Comparison of ENCODE assay signal across 10 cellular contexts in the genomic region with DNA sequence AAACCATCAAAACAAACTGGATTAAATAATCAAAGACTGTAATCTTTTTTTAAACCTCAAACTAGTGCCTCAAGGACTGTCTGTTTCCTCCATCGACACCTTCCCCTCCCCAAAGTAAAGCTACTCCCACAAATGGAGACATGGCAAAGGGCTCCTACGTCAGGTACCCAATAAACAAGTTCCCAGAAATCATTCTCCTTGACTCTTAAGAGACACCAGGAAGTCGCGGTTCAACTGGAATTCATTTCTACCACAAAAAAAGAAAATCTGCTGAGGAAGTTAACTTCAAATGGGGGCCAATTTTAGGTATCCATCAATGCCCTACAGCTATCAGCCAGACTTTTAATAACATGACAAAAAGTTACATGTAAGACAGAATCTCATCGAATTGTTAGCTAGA. TPM values are rescaled to one million over a fixed set of nuclear protein-coding genes. Genes with fewer than 3 reads are reported as not detected.
DNase-seq lines count a peak whose midpoint lies in the region; ATAC-seq, FAIRE-seq and TF ChIP-seq lines count a peak whose summit lies in the region.
"Had no signal": no experiment of that assay in that cellular context is flagged by ENCODE, and none has a peak within 500 bp of the region (broad histone marks: within the 10 kb centered on the region; RNA-seq: fewer than 3 reads in every experiment).

No MANE protein-coding gene starts in this region.

- H3K36me3 ChIP-seq in HepG2 (replicated peaks in 1 of 2; ENCODE audit: control insufficient read depth in 1 of 2, insufficient read depth in 2 of 2, low read length in 2 of 2): peaks cover 3 to 36% of the 10 kb centered on the region in 2 experiments
- peaks cover 15 to 58% (median 40%) of the 10 kb centered on the region in 4 donors for H3K36me3 ChIP-seq in right lobe of liver

- 84% methylated on average over 5 of the region's 5 CpGs for WGBS in HepG2 (ENCODE audit: low lambda C conversion rate)
- 78% methylated on average over 5 of the region's 5 CpGs for WGBS in right lobe of liver (ENCODE audit: insufficient coverage, low coverage, low lambda C conversion rate, missing lambda C conversion rate)

- H3K4me1 Mint-ChIP-seq in WTC11 (peaks cover 26% of the 10 kb centered on the region), type B pancreatic cell (ENCODE audit: unreplicated experiment) (peaks cover 38% of the 10 kb centered on the region)

- peaks cover 28% of the 10 kb centered on the region for H3K79me2 ChIP-seq in HepG2 (ENCODE audit: insufficient read depth, low read length)

- H3K27me3 Mint-ChIP-seq in WTC11 (ENCODE audit: low read depth): no peaks in the 10 kb centered on the region; the same call in 1 of the 2 replicates
- H3K27me3 Mint-ChIP-seq in type B pancreatic cell: peaks cover 7% of the 10 kb centered on the region

- H2AFZ ChIP-seq in HepG2 (ENCODE audit: low read length): no peak overlapping the region

- FAIRE-seq in HepG2 (lab: Jason Lieb, UNC): no peak

- intact Hi-C loops in HepG2 (cut with micrococcal nuclease; ENCODE audit: unreplicated experiment) (no loop called here), right lobe of liver (cut with DNase I) (no loop called here)

- H3K4me1 ChIP-seq in HepG2 (ENCODE audit: insufficient read depth, low read length) (peaks cover 35% of the 10 kb centered on the region), right lobe of liver (peaks cover 0 to 7% (median 3%) of the 10 kb centered on the region in 4 donors)

- peak overlapping the region; percentile 92 for H3K27ac Mint-ChIP-seq in WTC11
- H3K27ac Mint-ChIP-seq in type B pancreatic cell: peak overlapping the region; percentile 8

- no peak for TF ChIP-seq RAD21 in HepG2 (CRISPR knock-in tag; IDR thresholded peaks at IDR 0.05)

- H3K4me3 Mint-ChIP-seq in WTC11 (peak overlapping the region; percentile 80), type B pancreatic cell (peak overlapping the region; percentile 91)

- H4K20me1 ChIP-seq in HepG2 (ENCODE audit: insufficient read depth, low read length): peaks cover 20% of the 10 kb centered on the region; the same call in 1 of the 2 replicates

- no peak for TF ChIP-seq CTCF in HepG2 (CRISPR knock-in tag; IDR thresholded peaks at IDR 0.05)
- no peak for TF ChIP-seq CTCF in right lobe of liver (IDR thresholded peaks at IDR 0.05)
- no peak for TF ChIP-seq CTCF in WTC11 (IDR thresholded peaks at IDR 0.05)
- no peak for TF ChIP-seq CTCF in fibroblast of pulmonary artery (IDR thresholded peaks at IDR 0.05; ENCODE audit: low read length, missing control alignments)
- TF ChIP-seq CTCF in type B pancreatic cell (conservative IDR thresholded peaks at IDR 0.05): no peak

- no peak for TF ChIP-seq POLR2A in HepG2 (IDR thresholded peaks at IDR 0.05; ENCODE audit: insufficient read depth in 1 of 2, low read depth in 2 of 2, low read length in 2 of 2)
- TF ChIP-seq POLR2A in right lobe of liver (IDR thresholded peaks at IDR 0.05): no peak

- H3K9me3 Mint-ChIP-seq in WTC11 (no peaks in the 10 kb centered on the region), type B pancreatic cell (no peaks in the 10 kb centered on the region)

- H3K9ac ChIP-seq in HepG2 (ENCODE audit: insufficient read depth, low read depth, low read length): no peak overlapping the region

- H3K27me3 ChIP-seq in HepG2 (ENCODE audit: control insufficient read depth in 1 of 2, insufficient read depth in 2 of 2, low read length in 2 of 2) (peaks cover 0 to 1% of the 10 kb centered on the region in 2 experiments; a peak in 1 of 5 replicates), right lobe of liver (no peaks in the 10 kb centered on the region)

- H3K4me3 ChIP-seq in HepG2 (replicated peaks in 1 of 3; ENCODE audit: insufficient read depth in 1 of 3, low read depth in 2 of 3, low read length in 3 of 3): peak overlapping the region in 1 of 3 experiments; percentile 80; a peak in 2 of 6 replicates
- H3K4me3 ChIP-seq in right lobe of liver: no peak overlapping the region
- H3K4me3 ChIP-seq in fibroblast of pulmonary artery (replicated peaks; ENCODE audit: low read depth, low read length): peak overlapping the region; percentile 78

- POLR2A ChIA-PET in HepG2 (lab: Yijun Ruan, JAX) (no interaction called here), WTC11 (lab: Charles Lee) (no interaction called here)

- H3K27ac ChIP-seq in HepG2 (ENCODE audit: extremely low read length, insufficient read depth, low read length) (no peak overlapping the region), right lobe of liver (no peak overlapping the region)

- H3K36me3 Mint-ChIP-seq in WTC11 (peaks cover 59% of the 10 kb centered on the region), type B pancreatic cell (peaks cover 52% of the 10 kb centered on the region)

- peak overlapping the region; percentile 67 for H3K4me2 ChIP-seq in HepG2 (ENCODE audit: low read depth, low read length)

- CTCF ChIA-PET in HepG2 (lab: Yijun Ruan, JAX; ENCODE audit: low intra/inter-chr PET ratio, low total read pairs): no interaction called here
- CTCF ChIA-PET in WTC11 (lab: Charles Lee): no interaction called here

- TF ChIP-seq EP300 in HepG2 (IDR thresholded peaks at IDR 0.05; ENCODE audit: low read depth in 2 of 2, low read length in 2 of 2) (no peak), HepG2 (CRISPR knock-in tag; IDR thresholded peaks at IDR 0.05; ENCODE audit: borderline replicate concordance) (no peak)

- in situ Hi-C loops in HepG2 (cut with HindIII; ENCODE audit: extremely low pct_ligation_motif_present, low pct_unique_long_range_greater_than_20kb): no loop called here

- H3K9me3 ChIP-seq in HepG2 (ENCODE audit: low read length) (no peaks in the 10 kb centered on the region), right lobe of liver (no peaks in the 10 kb centered on the region)

- no TSS peak for BruUV-seq in HepG2 (replicated peaks; lab: Mats Ljungman, UMichigan)

- DNase-seq in HepG2 (ENCODE audit: low spot score) (no peak), right lobe of liver (no peak), WTC11 (ENCODE audit: low spot score) (no peak), fibroblast of pulmonary artery (ENCODE audit: low read depth) (no peak), type B pancreatic cell (ENCODE audit: extremely low spot score, unreplicated experiment) (no peak), DMS 273 treated with DMSO at 0.1 percent for 48 hours (lab: John Stamatoyannopoulos, UW) (no peak), AML-193 (lab: John Stamatoyannopoulos, UW) (no peak), NCI-H187 (lab: John Stamatoyannopoulos, UW) (no peak)
- DNase-seq: activated CD8-positive, alpha-beta memory T cell treated with anti-CD3 and anti-CD28 coated beads, Interleukin-2, amount 50 U/mL, for 4 hours; DMS79 had no signal

- ATAC-seq in HepG2 (no peak), right lobe of liver (no peak), WTC11 (no peak)

RNA-seq across cellular contexts. Expression of a gene that starts 2.5 kb away (rescaled TPM):
- total RNA-seq in HepG2 (2016; rRNA removed; fragmentation: Illumina TruSeq; extraction: Trizol): 796 and 972 TPM in 2 replicates
- total RNA-seq in HepG2 (2016; cell fraction: cytosol; rRNA removed; fragmentation: Illumina TruSeq; extraction: Trizol; ENCODE audit: low read depth): 1,084 and 1,255 TPM in 2 replicates
- total RNA-seq in HepG2 (2016; cell fraction: insoluble cytoplasmic fraction; rRNA removed; fragmentation: Illumina TruSeq; extraction: Trizol): 778 and 945 TPM in 2 replicates
- total RNA-seq in HepG2 (2016; cell fraction: membrane; rRNA removed; fragmentation: Illumina TruSeq; extraction: Trizol): 1,905 and 2,048 TPM in 2 replicates
- total RNA-seq in HepG2 (2016; cell fraction: nucleus; rRNA removed; fragmentation: Illumina TruSeq; extraction: Trizol): 275 and 295 TPM in 2 replicates
- polyA plus RNA-seq in HepG2 (2011; rRNA removed): 1,199 and 1,289 TPM in 2 replicates
- polyA plus RNA-seq in HepG2 (2011; cell fraction: cytosol; rRNA removed): 1,509 and 1,662 TPM in 2 replicates
- 301 and 377 TPM in 2 replicates for polyA plus RNA-seq in HepG2 (2011; cell fraction: nucleus; rRNA removed)
- 1,270 and 1,395 TPM in 2 replicates for polyA plus RNA-seq in HepG2 (2012)
- polyA plus RNA-seq in HepG2 (2016; cell fraction: cytosol; fragmentation: Illumina TruSeq; extraction: Trizol; ENCODE audit: low read depth): 1,609 and 1,819 TPM in 2 replicates
- polyA plus RNA-seq in HepG2 (2016; cell fraction: insoluble cytoplasmic fraction; fragmentation: Illumina TruSeq; extraction: Trizol; ENCODE audit: low read depth): 1,262 and 1,290 TPM in 2 replicates
- polyA plus RNA-seq in HepG2 (2016; cell fraction: membrane; fragmentation: Illumina TruSeq; extraction: Trizol; ENCODE audit: low read depth): 2,384 and 2,506 TPM in 2 replicates
- polyA plus RNA-seq in HepG2 (2016; cell fraction: nucleus; fragmentation: Illumina TruSeq; extraction: Trizol; ENCODE audit: insufficient read depth, low read depth): 573 and 598 TPM in 2 replicates
- polyA minus RNA-seq in HepG2 (2011; rRNA and poly(A)+ RNA removed; ENCODE audit: low replicate concordance): 414 and 1,377 TPM in 2 replicates
- 414 and 464 TPM in 2 replicates for polyA minus RNA-seq in HepG2 (2011; cell fraction: cytosol; rRNA and poly(A)+ RNA removed)
- 140 and 217 TPM in 2 replicates for polyA minus RNA-seq in HepG2 (2011; cell fraction: nucleus; rRNA and poly(A)+ RNA removed)
- 100 to 1,000 TPM; 227 to 432 (median 340) TPM for total RNA-seq in right lobe of liver
- 805 to 905 TPM (median 863 TPM) in 3 replicates for total RNA-seq in WTC11 (2021)
- total RNA-seq in type B pancreatic cell (ENCODE audit: low replicate concordance): 1,929 and 1,967 TPM in 2 replicates

RNA-seq across cellular contexts. Expression of a gene that starts 31.2 kb away (rescaled TPM):
- total RNA-seq in HepG2 (2016; rRNA removed; fragmentation: Illumina TruSeq; extraction: Trizol) (not detected in 2 replicates), right lobe of liver (not detected), WTC11 (2021) (2.2 to 4.5 TPM (median 3.9 TPM) in 3 replicates), type B pancreatic cell (ENCODE audit: low replicate concordance) (2.6 and 6.0 TPM in 2 replicates)
- not detected in 2 replicates for total RNA-seq in HepG2 (2016; cell fraction: cytosol; rRNA removed; fragmentation: Illumina TruSeq; extraction: Trizol; ENCODE audit: low read depth)
- not detected in 2 replicates for total RNA-seq in HepG2 (2016; cell fraction: insoluble cytoplasmic fraction; rRNA removed; fragmentation: Illumina TruSeq; extraction: Trizol)
- total RNA-seq in HepG2 (2016; cell fraction: membrane; rRNA removed; fragmentation: Illumina TruSeq; extraction: Trizol): 0.34 TPM in 1 of 2 replicates, not detected in the other
- 0.53 TPM in 1 of 2 replicates, not detected in the other for total RNA-seq in HepG2 (2016; cell fraction: nucleus; rRNA removed; fragmentation: Illumina TruSeq; extraction: Trizol)
- polyA plus RNA-seq in HepG2 (2011; rRNA removed): 0.09 TPM in 1 of 2 replicates, not detected in the other
- polyA plus RNA-seq in HepG2 (2011; cell fraction: cytosol; rRNA removed): 0.15 TPM in 1 of 2 replicates, not detected in the other
- polyA plus RNA-seq in HepG2 (2011; cell fraction: nucleus; rRNA removed): 0.29 TPM in 1 of 2 replicates, not detected in the other
- not detected in 2 replicates for polyA plus RNA-seq in HepG2 (2012)
- 0.27 and 0.35 TPM in 2 replicates for polyA plus RNA-seq in HepG2 (2016; cell fraction: cytosol; fragmentation: Illumina TruSeq; extraction: Trizol; ENCODE audit: low read depth)
- not detected in 2 replicates for polyA plus RNA-seq in HepG2 (2016; cell fraction: insoluble cytoplasmic fraction; fragmentation: Illumina TruSeq; extraction: Trizol; ENCODE audit: low read depth)
- polyA plus RNA-seq in HepG2 (2016; cell fraction: membrane; fragmentation: Illumina TruSeq; extraction: Trizol; ENCODE audit: low read depth): not detected in 2 replicates
- 0.77 TPM in 1 of 2 replicates, not detected in the other for polyA plus RNA-seq in HepG2 (2016; cell fraction: nucleus; fragmentation: Illumina TruSeq; extraction: Trizol; ENCODE audit: insufficient read depth, low read depth)
- polyA minus RNA-seq in HepG2 (2011; rRNA and poly(A)+ RNA removed; ENCODE audit: low replicate concordance): 0.38 and 1.3 TPM in 2 replicates
- polyA minus RNA-seq in HepG2 (2011; cell fraction: cytosol; rRNA and poly(A)+ RNA removed): not detected in 2 replicates
- polyA minus RNA-seq in HepG2 (2011; cell fraction: nucleus; rRNA and poly(A)+ RNA removed): not detected in 2 replicates

RNA-seq across cellular contexts. Expression of a gene that starts 35.7 kb away (rescaled TPM):
- total RNA-seq in HepG2 (2016; rRNA removed; fragmentation: Illumina TruSeq; extraction: Trizol): 9.5 and 15.6 TPM in 2 replicates
- 0.51 and 0.53 TPM in 2 replicates for total RNA-seq in HepG2 (2016; cell fraction: cytosol; rRNA removed; fragmentation: Illumina TruSeq; extraction: Trizol; ENCODE audit: low read depth)
- total RNA-seq in HepG2 (2016; cell fraction: insoluble cytoplasmic fraction; rRNA removed; fragmentation: Illumina TruSeq; extraction: Trizol): 8.9 and 15.0 TPM in 2 replicates
- 2.8 and 3.0 TPM in 2 replicates for total RNA-seq in HepG2 (2016; cell fraction: membrane; rRNA removed; fragmentation: Illumina TruSeq; extraction: Trizol)
- total RNA-seq in HepG2 (2016; cell fraction: nucleus; rRNA removed; fragmentation: Illumina TruSeq; extraction: Trizol): 6.5 and 7.0 TPM in 2 replicates
- 0.47 and 0.86 TPM in 2 replicates for polyA plus RNA-seq in HepG2 (2011; rRNA removed)
- 0.35 and 0.44 TPM in 2 replicates for polyA plus RNA-seq in HepG2 (2011; cell fraction: cytosol; rRNA removed)
- 0.31 and 0.34 TPM in 2 replicates for polyA plus RNA-seq in HepG2 (2011; cell fraction: nucleus; rRNA removed)
- 0.69 and 2.0 TPM in 2 replicates for polyA plus RNA-seq in HepG2 (2012)
- 0.15 and 0.16 TPM in 2 replicates for polyA plus RNA-seq in HepG2 (2016; cell fraction: cytosol; fragmentation: Illumina TruSeq; extraction: Trizol; ENCODE audit: low read depth)
- polyA plus RNA-seq in HepG2 (2016; cell fraction: insoluble cytoplasmic fraction; fragmentation: Illumina TruSeq; extraction: Trizol; ENCODE audit: low read depth): 9.3 and 9.9 TPM in 2 replicates
- 0.56 and 0.79 TPM in 2 replicates for polyA plus RNA-seq in HepG2 (2016; cell fraction: membrane; fragmentation: Illumina TruSeq; extraction: Trizol; ENCODE audit: low read depth)
- polyA plus RNA-seq in HepG2 (2016; cell fraction: nucleus; fragmentation: Illumina TruSeq; extraction: Trizol; ENCODE audit: insufficient read depth, low read depth): 5.2 and 5.3 TPM in 2 replicates
- 0.68 and 2.3 TPM in 2 replicates for polyA minus RNA-seq in HepG2 (2011; rRNA and poly(A)+ RNA removed; ENCODE audit: low replicate concordance)
- 1.1 and 1.7 TPM in 2 replicates for polyA minus RNA-seq in HepG2 (2011; cell fraction: cytosol; rRNA and poly(A)+ RNA removed)
- polyA minus RNA-seq in HepG2 (2011; cell fraction: nucleus; rRNA and poly(A)+ RNA removed): 2.2 TPM in 2 replicates
- under 1 TPM in 4 of 6 experiments, not detected in 2; 0.09 to 0.62 (median 0.30) TPM for total RNA-seq in right lobe of liver
- total RNA-seq in WTC11 (2021): 17.8 to 19.8 TPM (median 18.4 TPM) in 3 replicates
- 2.4 and 7.8 TPM in 2 replicates for total RNA-seq in type B pancreatic cell (ENCODE audit: low replicate concordance)
